Comparison of ENCODE assay signal across 9 cellular contexts in the genomic region with DNA sequence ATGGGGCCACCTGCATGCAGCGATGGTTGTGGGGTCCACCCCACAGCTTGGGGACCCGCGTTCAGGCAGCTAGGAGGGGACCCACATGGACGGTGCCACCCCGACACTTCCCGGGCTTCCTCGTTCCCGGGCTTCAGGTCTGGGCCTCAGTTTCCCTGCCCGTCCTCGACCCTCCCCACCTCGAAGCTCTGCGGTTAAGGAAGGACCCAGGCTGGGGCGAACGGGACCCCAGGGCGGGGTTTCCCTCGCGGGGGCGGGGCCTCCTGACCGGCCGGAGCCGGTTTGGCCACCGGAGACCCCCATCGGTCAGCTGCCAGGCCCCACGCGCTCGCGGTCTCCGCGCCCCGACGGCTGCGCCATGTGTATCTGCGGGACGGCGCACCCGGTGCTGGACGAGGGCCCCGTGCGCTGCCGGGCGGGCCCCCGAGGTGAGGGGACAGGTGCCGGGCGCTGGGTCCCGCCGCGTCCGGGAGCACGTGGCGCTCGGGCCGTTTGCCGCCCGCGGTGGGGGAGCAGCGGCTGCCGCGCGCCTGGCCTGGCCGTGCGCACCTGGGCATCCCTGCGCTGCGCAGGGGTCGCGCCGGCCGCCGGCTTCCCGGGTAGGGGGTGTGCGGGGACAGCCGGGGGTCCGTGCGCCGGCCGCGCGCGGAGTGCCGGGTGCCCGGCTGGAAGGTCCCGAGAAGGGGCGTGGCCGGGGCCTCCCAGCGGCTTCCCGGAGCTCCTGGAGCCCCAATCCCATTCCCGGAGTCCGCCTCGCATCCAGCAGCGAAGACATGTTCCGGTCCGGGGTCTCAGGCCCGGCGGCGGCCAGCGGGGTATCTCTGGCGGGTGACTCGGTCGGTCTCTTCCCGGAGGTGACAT. TPM values are rescaled to one million over a fixed set of nuclear protein-coding genes. Genes with fewer than 3 reads are reported as not detected.
A peak's percentile ranks its signal among the peaks of the same experiment; 100 is the strongest.
DNase-seq lines count a peak whose midpoint lies in the region; ATAC-seq lines count a peak whose summit lies in the region.
"Had no signal": no experiment of that assay in that cellular context is flagged by ENCODE, and none has a peak within 500 bp of the region (broad histone marks: within the 10 kb centered on the region; RNA-seq: fewer than 3 reads in every experiment).

No MANE protein-coding gene starts in this region.

- H3K36me3 Mint-ChIP-seq in stimulated activated naive CD8-positive, alpha-beta T cell treated with anti-CD3 and anti-CD28 coated beads, Interleukin-15, Interleukin-2, amounts not matched to agents 100 ng/mL and 50 ng/mL, for 24 hours (ENCODE audit: low read depth), result peaks cover 37% of the 10 kb centered on the region

- peak overlapping the region; percentile 74 for H3K4me3 Mint-ChIP-seq in stimulated activated naive CD8-positive, alpha-beta T cell treated with anti-CD3 and anti-CD28 coated beads, Interleukin-15, Interleukin-2, amounts not matched to agents 100 ng/mL and 50 ng/mL, for 24 hours

- intact Hi-C loops in left ventricle myocardium superior (cut with micrococcal nuclease), result no loop called here

- H3K27me3 Mint-ChIP-seq in stimulated activated naive CD8-positive, alpha-beta T cell treated with anti-CD3 and anti-CD28 coated beads, Interleukin-15, Interleukin-2, amounts not matched to agents 100 ng/mL and 50 ng/mL, for 24 hours, result no peaks in the 10 kb centered on the region

- DNase-seq in stimulated activated naive CD8-positive, alpha-beta T cell treated with anti-CD3 and anti-CD28 coated beads, Interleukin-15, Interleukin-2, amounts not matched to agents 100 U/mL and 50 U/mL, for 24 hours, result no peak
- DNase-seq in left ventricle myocardium superior (peak; percentile 31), NCI-H1105 treated with DMSO at 0.1 percent for 48 hours (lab: John Stamatoyannopoulos, UW) (no peak), NCI-H1694 (lab: John Stamatoyannopoulos, UW) (no peak), ureter (ENCODE audit: low spot score) (no peak)
- DNase-seq: DND-41, KG1, RPMI8226 had no signal

- H3K9me3 Mint-ChIP-seq in stimulated activated naive CD8-positive, alpha-beta T cell treated with anti-CD3 and anti-CD28 coated beads, Interleukin-15, Interleukin-2, amounts not matched to agents 100 ng/mL and 50 ng/mL, for 24 hours, result no peaks in the 10 kb centered on the region

- H3K27ac Mint-ChIP-seq in stimulated activated naive CD8-positive, alpha-beta T cell treated with anti-CD3 and anti-CD28 coated beads, Interleukin-15, Interleukin-2, amounts not matched to agents 100 ng/mL and 50 ng/mL, for 24 hours, result peak overlapping the region; percentile 86

- ATAC-seq in stimulated activated naive CD8-positive, alpha-beta T cell treated with anti-CD3 and anti-CD28 coated beads, Interleukin-15, Interleukin-2, amounts not matched to agents 100 U/mL and 50 U/mL, for 24 hours, result no peak
- no peak for ATAC-seq in left ventricle myocardium superior

- H3K4me1 Mint-ChIP-seq in stimulated activated naive CD8-positive, alpha-beta T cell treated with anti-CD3 and anti-CD28 coated beads, Interleukin-15, Interleukin-2, amounts not matched to agents 100 ng/mL and 50 ng/mL, for 24 hours (ENCODE audit: low read depth), result peaks cover 62% of the 10 kb centered on the region

RNA-seq across cellular contexts. Expression of a gene that starts 4.2 kb away (rescaled TPM):
- total RNA-seq in left ventricle myocardium superior, result 6.0 TPM
- total RNA-seq in ureter, result 20.7 TPM

RNA-seq across cellular contexts. Expression of a gene that starts 24.0 kb away (rescaled TPM):
- total RNA-seq in left ventricle myocardium superior (148 TPM), ureter (138 TPM)

RNA-seq across cellular contexts. Expression of a gene that starts 31.3 kb away (rescaled TPM):
- total RNA-seq in left ventricle myocardium superior, result 9.4 TPM
- total RNA-seq in ureter, result 21.4 TPM

RNA-seq across cellular contexts. Expression of a gene that starts 32.6 kb away (rescaled TPM):
- total RNA-seq in left ventricle myocardium superior (337 TPM), ureter (213 TPM)

RNA-seq across cellular contexts. Expression of a gene that starts 44.8 kb away (rescaled TPM):
- total RNA-seq in left ventricle myocardium superior (94.0 TPM), ureter (223 TPM)
